ENCODE assay signal across 20 cellular contexts in genomic region chr17:76972046-76972641, GRCh38.
"Had no signal": no experiment of that assay in that cellular context is flagged by ENCODE, and none has a peak within 500 bp of the region (broad histone marks: within the 10 kb centered on the region; RNA-seq: fewer than 3 reads in every experiment).

No MANE protein-coding gene starts in this region.

- H3K36me3 Mint-ChIP-seq: activated CD4-positive, alpha-beta memory T cell treated with anti-CD3 and anti-CD28 coated beads for 36 hours; immature natural killer cell; neural progenitor cell had no signal

- H3K4me2 ChIP-seq: neural progenitor cell had no signal

- H2AFZ ChIP-seq: neural progenitor cell had no signal

- H3K27ac ChIP-seq: coronary artery, epithelial cell of prostate, left lung, neural progenitor cell, upper lobe of left lung had no signal

- H3K27ac Mint-ChIP-seq: activated CD4-positive, alpha-beta memory T cell treated with anti-CD3 and anti-CD28 coated beads for 36 hours; endodermal cell; immature natural killer cell; naive thymus-derived CD4-positive, alpha-beta T cell; neural progenitor cell; T-helper 1 cell treated with Interleukin-12 subunit alpha and Interleukin-12 subunit beta and Interleukin-4 antibody, amounts not matched to agents 30 μg/mL and 1 μg/mL, for 36 hours had no signal

- H3K4me3 ChIP-seq: coronary artery, left lung, lung, neural progenitor cell, upper lobe of left lung had no signal

- DNase-seq: activated CD4-positive, alpha-beta memory T cell treated with anti-CD3 and anti-CD28 coated beads for 36 hours; activated CD4-positive, alpha-beta T cell treated with anti-CD3 and anti-CD28 coated beads for 48 hours; activated naive CD4-positive, alpha-beta T cell treated with Interleukin-2 at 50 U/mL for 16 hours; activated T-cell treated with anti-CD3 and anti-CD28 coated beads, Interleukin-2, amount 50 U/mL, for 48 hours; amygdala; cerebellar nuclear complex; endodermal cell; immature natural killer cell; kidney glomerular epithelial cell; left lung; naive thymus-derived CD4-positive, alpha-beta T cell; stimulated activated CD4-positive, alpha-beta T cell treated with anti-CD3 and anti-CD28 coated beads, Interleukin-4, amount 100 ng/mL, for 4 hours; stimulated activated naive CD8-positive, alpha-beta T cell treated with anti-CD3 and anti-CD28 coated beads, Interleukin-15, Interleukin-2, amounts not matched to agents 100 U/mL and 50 U/mL, for 24 hours; T1000; upper lobe of left lung had no signal

- H3K36me3 ChIP-seq: left lung, neural progenitor cell, upper lobe of left lung had no signal

- ATAC-seq: left lung; naive thymus-derived CD4-positive, alpha-beta T cell; stimulated activated naive CD8-positive, alpha-beta T cell treated with anti-CD3 and anti-CD28 coated beads, Interleukin-15, Interleukin-2, amounts not matched to agents 100 U/mL and 50 U/mL, for 24 hours had no signal

- H3K4me3 Mint-ChIP-seq: activated CD4-positive, alpha-beta memory T cell treated with anti-CD3 and anti-CD28 coated beads for 36 hours; endodermal cell; immature natural killer cell; naive thymus-derived CD4-positive, alpha-beta T cell; neural progenitor cell; T-helper 1 cell treated with Interleukin-12 subunit alpha and Interleukin-12 subunit beta and Interleukin-4 antibody, amounts not matched to agents 30 μg/mL and 1 μg/mL, for 36 hours had no signal

- H3K9me3 Mint-ChIP-seq: activated CD4-positive, alpha-beta memory T cell treated with anti-CD3 and anti-CD28 coated beads for 36 hours; immature natural killer cell had no signal

- H3K27me3 ChIP-seq: neural progenitor cell had no signal

- H3K9me3 ChIP-seq: upper lobe of left lung had no signal

- H3K9ac ChIP-seq: neural progenitor cell had no signal
